In the genomic region with DNA sequence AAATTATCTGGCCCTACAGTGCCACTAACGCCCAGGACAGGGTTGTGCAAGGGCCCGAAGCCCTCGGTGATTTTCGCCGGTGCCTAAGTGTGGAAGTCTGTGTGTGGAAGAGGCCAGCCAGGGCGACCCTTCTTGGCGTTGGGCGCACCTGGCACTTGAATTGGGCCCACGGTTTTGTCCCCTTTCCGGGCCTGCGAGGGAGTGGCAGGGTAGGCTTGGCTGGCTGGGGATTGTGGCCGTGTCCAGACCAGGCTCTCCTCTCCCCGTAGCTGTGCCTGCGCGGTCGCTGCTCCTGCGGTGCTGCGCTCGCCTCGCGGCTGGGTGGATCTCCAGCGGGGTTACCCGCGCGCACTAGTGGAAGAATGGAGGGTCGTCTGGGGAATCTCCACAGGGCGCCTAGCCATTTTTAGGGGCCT, we compare ENCODE assay signal across 12 cellular contexts. TPM values are rescaled to one million over a fixed set of nuclear protein-coding genes. Genes with fewer than 3 reads are reported as not detected.
DNase-seq lines count a peak whose midpoint lies in the region; ATAC-seq, FAIRE-seq and TF ChIP-seq lines count a peak whose summit lies in the region.
"Had no signal": no experiment of that assay in that cellular context is flagged by ENCODE, and none has a peak within 500 bp of the region (broad histone marks: within the 10 kb centered on the region; RNA-seq: fewer than 3 reads in every experiment).

No MANE protein-coding gene starts in this region.

- no peak overlapping the region for H3K27ac ChIP-seq in ascending aorta
- no peak overlapping the region for H3K27ac ChIP-seq in muscle layer of duodenum (ENCODE audit: low read length)
- H3K27ac ChIP-seq in suprapubic skin = no peak overlapping the region
- H3K27ac ChIP-seq in substantia nigra (ENCODE audit: low read depth, low read length, poor library complexity, severe bottlenecking) = no peak overlapping the region
- H3K27ac ChIP-seq: WERI-Rb-1 had no signal

- no peak for TF ChIP-seq CTCF in ascending aorta (IDR thresholded peaks at IDR 0.05)
- no peak for TF ChIP-seq CTCF in fibroblast of the aortic adventitia (IDR thresholded peaks at IDR 0.05; ENCODE audit: insufficient read depth, low read length)
- no peak for TF ChIP-seq CTCF in suprapubic skin (IDR thresholded peaks at IDR 0.05)

- peaks cover 0 to 16% of the 10 kb centered on the region in 2 donors for H3K4me1 ChIP-seq in ascending aorta
- H3K4me1 ChIP-seq in muscle layer of duodenum (ENCODE audit: control insufficient read depth in 1 of 2, insufficient read depth in 2 of 2, low read length in 2 of 2) = peaks cover 0 to 30% of the 10 kb centered on the region in 2 donors
- H3K4me1 ChIP-seq in suprapubic skin = peaks cover 29% of the 10 kb centered on the region

- peaks cover 17% of the 10 kb centered on the region for H3K27me3 ChIP-seq in ascending aorta
- peaks cover 64% of the 10 kb centered on the region for H3K27me3 ChIP-seq in muscle layer of duodenum (ENCODE audit: low read depth, low read length)
- peaks cover 98% of the 10 kb centered on the region for H3K27me3 ChIP-seq in suprapubic skin

- TF ChIP-seq POLR2A in suprapubic skin (IDR thresholded peaks at IDR 0.05) = no peak
- no peak for TF ChIP-seq POLR2A in GM12892 (IDR thresholded peaks at IDR 0.05; ENCODE audit: low read depth, low read length)

- no peak for TF ChIP-seq EP300 in suprapubic skin (IDR thresholded peaks at IDR 0.05)

- FAIRE-seq in GM12892 (lab: Jason Lieb, UNC) = no peak

- H3K9me3 ChIP-seq in ascending aorta (no peaks in the 10 kb centered on the region), muscle layer of duodenum (ENCODE audit: control insufficient read depth in 1 of 2, low read length in 2 of 2) (no peaks in the 10 kb centered on the region), suprapubic skin (no peaks in the 10 kb centered on the region)

- no peak for DNase-seq in ascending aorta (ENCODE audit: low spot score in 2 of 2)
- no peak for DNase-seq in fibroblast of the aortic adventitia (ENCODE audit: low read depth)
- no peak for DNase-seq in suprapubic skin (ENCODE audit: low spot score in 2 of 2)
- DNase-seq in GM12892 (ENCODE audit: insufficient read length) = no peak
- DNase-seq in substantia nigra (lab: John Stamatoyannopoulos, UW) = no peak
- DNase-seq: activated T-cell treated with anti-CD3 and anti-CD28 coated beads, Interleukin-2, amount 50 U/mL, for 4 hours; NCI-H524; WERI-Rb-1 had no signal

- H3K4me3 ChIP-seq in ascending aorta (peak overlapping the region; percentile 51 to 61), fibroblast of the aortic adventitia (ENCODE audit: low read depth, low read length) (peak overlapping the region; percentile 25), muscle layer of duodenum (ENCODE audit: low read depth in 1 of 2, low read length in 2 of 2) (peak overlapping the region; percentile 48 to 57), suprapubic skin (peak overlapping the region; percentile 49)

- H3K36me3 ChIP-seq in ascending aorta (no peaks in the 10 kb centered on the region), muscle layer of duodenum (ENCODE audit: control insufficient read depth in 1 of 2, insufficient read depth in 2 of 2, low read length in 2 of 2) (no peaks in the 10 kb centered on the region), suprapubic skin (no peaks in the 10 kb centered on the region)
- H3K36me3 ChIP-seq: WERI-Rb-1 had no signal

- WGBS in suprapubic skin = 3% methylated on average over 26 of the region's 27 CpGs

- intact Hi-C loops in ascending aorta (cut with DNase I) = no loop called here

- ATAC-seq in GM18858 (IDR thresholded peaks at IDR 0.05; ENCODE audit: unreplicated experiment) (no peak), HG02973 (IDR thresholded peaks at IDR 0.05; ENCODE audit: unreplicated experiment) (no peak)
- ATAC-seq: activated T-cell treated with anti-CD3 and anti-CD28 coated beads, Interleukin-2, amount 50 U/mL, for 4 hours had no signal

RNA-seq across cellular contexts. Expression of gene EVX2, which starts 16.2 kb away (rescaled TPM):
- not detected for total RNA-seq in ascending aorta
- not detected in 2 replicates for total RNA-seq in fibroblast of the aortic adventitia (ENCODE audit: low replicate concordance)
- total RNA-seq in suprapubic skin = not detected
- polyA plus RNA-seq in GM12892 (2012; ENCODE audit: missing spikeins) = not detected
- total RNA-seq: activated T-cell treated with anti-CD3 and anti-CD28 coated beads, Interleukin-2, amount 50 U/mL, for 4 hours; lung microvascular endothelial cell had no signal

RNA-seq across cellular contexts. Expression of gene HOXD13, which starts 24.9 kb away (rescaled TPM):
- total RNA-seq in ascending aorta (not detected), fibroblast of the aortic adventitia (ENCODE audit: low replicate concordance) (not detected in 2 replicates), suprapubic skin (under 1 TPM in 1 of 4 donors, not detected in 3; 0.19 TPM)
- 0.11 TPM for polyA plus RNA-seq in GM12892 (2012; ENCODE audit: missing spikeins)
- total RNA-seq: activated T-cell treated with anti-CD3 and anti-CD28 coated beads, Interleukin-2, amount 50 U/mL, for 4 hours; lung microvascular endothelial cell had no signal

RNA-seq across cellular contexts. Expression of gene HOXD12, which starts 32.0 kb away (rescaled TPM):
- not detected for total RNA-seq in ascending aorta
- not detected in 2 replicates for total RNA-seq in fibroblast of the aortic adventitia (ENCODE audit: low replicate concordance)
- total RNA-seq in suprapubic skin = not detected
- not detected for polyA plus RNA-seq in GM12892 (2012; ENCODE audit: missing spikeins)
- total RNA-seq: activated T-cell treated with anti-CD3 and anti-CD28 coated beads, Interleukin-2, amount 50 U/mL, for 4 hours; lung microvascular endothelial cell had no signal

RNA-seq across cellular contexts. Expression of gene HOXD11, which starts 39.5 kb away (rescaled TPM):
- total RNA-seq in ascending aorta (not detected), fibroblast of the aortic adventitia (ENCODE audit: low replicate concordance) (not detected in 2 replicates), suprapubic skin (not detected)
- not detected for polyA plus RNA-seq in GM12892 (2012; ENCODE audit: missing spikeins)
- total RNA-seq: activated T-cell treated with anti-CD3 and anti-CD28 coated beads, Interleukin-2, amount 50 U/mL, for 4 hours; lung microvascular endothelial cell had no signal

RNA-seq across cellular contexts. Expression of gene HOXD10, which starts 49.0 kb away (rescaled TPM):
- total RNA-seq in ascending aorta = not detected
- total RNA-seq in fibroblast of the aortic adventitia (ENCODE audit: low replicate concordance) = not detected in 2 replicates
- under 1 TPM in 2 of 4 donors, not detected in 2; 0.56 to 0.59 TPM for total RNA-seq in suprapubic skin
- polyA plus RNA-seq in GM12892 (2012; ENCODE audit: missing spikeins) = not detected
- total RNA-seq: activated T-cell treated with anti-CD3 and anti-CD28 coated beads, Interleukin-2, amount 50 U/mL, for 4 hours had no signal
